ENCODE assay signal across 13 cellular contexts in the genomic region with DNA sequence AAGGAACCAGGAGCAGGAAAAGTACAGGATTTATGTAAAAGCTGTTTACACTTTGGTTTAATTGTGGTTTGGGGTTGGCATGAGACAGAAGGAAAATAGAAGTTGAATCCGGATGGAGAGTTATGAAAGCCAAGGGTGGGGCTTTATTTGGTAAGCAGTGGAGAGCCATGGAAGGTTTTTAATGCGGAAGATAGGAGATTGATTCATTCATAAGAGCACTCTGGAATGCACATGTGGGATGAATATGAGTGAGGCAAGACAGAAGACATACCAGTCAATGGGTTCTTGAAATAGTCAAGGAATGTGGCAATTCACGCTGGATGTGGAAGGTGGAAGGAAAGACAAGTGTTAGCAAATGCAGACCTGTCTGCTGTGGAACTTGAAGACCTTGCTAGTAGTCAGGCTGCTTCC. TPM values are rescaled to one million over a fixed set of nuclear protein-coding genes. Genes with fewer than 3 reads are reported as not detected.
DNase-seq lines count a peak whose midpoint lies in the region; ATAC-seq and TF ChIP-seq lines count a peak whose summit lies in the region.
"Had no signal": no experiment of that assay in that cellular context is flagged by ENCODE, and none has a peak within 500 bp of the region (broad histone marks: within the 10 kb centered on the region; RNA-seq: fewer than 3 reads in every experiment).

No MANE protein-coding gene starts in this region.

- H3K4me1 ChIP-seq in SK-N-SH (ENCODE audit: control insufficient read depth in 1 of 2, insufficient read depth in 2 of 2, low read depth in 1 of 2, low read length in 1 of 2): no peaks in the 10 kb centered on the region; a peak in 1 of 4 replicates
- no peaks in the 10 kb centered on the region for H3K4me1 ChIP-seq in smooth muscle cell (ENCODE audit: low read depth)

- POLR2A ChIA-PET in SK-N-SH (lab: Yijun Ruan, JAX): no interaction called here

- no peak for TF ChIP-seq RAD21 in SK-N-SH (IDR thresholded peaks at IDR 0.05; ENCODE audit: low read length)

- peak; percentile 29; the same call in 2 of the 3 replicates for ATAC-seq in SK-N-SH treated with all-trans-retinoic acid at 6 μM for 48 hours
- ATAC-seq: natural killer cell had no signal

- H2AFZ ChIP-seq in SK-N-SH (ENCODE audit: low read depth): no peak overlapping the region
- no peak overlapping the region for H2AFZ ChIP-seq in smooth muscle cell (ENCODE audit: low read depth)

- DNase-seq in SK-N-SH (no peak), SK-N-MC (ENCODE audit: low read depth, low spot score) (peak; percentile 55), fibroblast of the conjunctiva (ENCODE audit: low read depth) (peak; percentile 37), smooth muscle cell (lab: John Stamatoyannopoulos, UW; ENCODE audit: unreplicated experiment) (no peak), GM19240 (ENCODE audit: insufficient read length, low spot score) (no peak), KG1 (lab: John Stamatoyannopoulos, UW) (no peak), NCI-H524 (lab: John Stamatoyannopoulos, UW) (no peak)
- DNase-seq: 8988T; activated CD4-positive, alpha-beta T cell treated with anti-CD3 and anti-CD28 coated beads for 4 hours; activated naive CD8-positive, alpha-beta T cell treated with anti-CD3 and anti-CD28 coated beads, Interleukin-2, amount 10 ng/mL, durations not matched to agents 7 days and 5 days; natural killer cell had no signal

- H3K27me3 ChIP-seq in SK-N-SH (ENCODE audit: insufficient read depth) (0 out of 2 replicates have a peak, but pooled peaks cover 4% of the 10 kb centered on the region), smooth muscle cell (ENCODE audit: low read depth) (peaks cover 12% of the 10 kb centered on the region)

- no peaks in the 10 kb centered on the region for H3F3A ChIP-seq in SK-N-SH (replicated peaks; ENCODE audit: insufficient read depth)
- no peaks in the 10 kb centered on the region for H3F3A ChIP-seq in smooth muscle cell (ENCODE audit: low read depth)

- H3K36me3 ChIP-seq in SK-N-SH (replicated peaks in 1 of 2; ENCODE audit: control insufficient read depth in 1 of 2, insufficient read depth in 2 of 2, low read length in 1 of 2) (peaks cover 3 to 27% of the 10 kb centered on the region in 2 experiments), SK-N-MC (ENCODE audit: insufficient read depth, low read length) (peaks cover 9% of the 10 kb centered on the region; the same call in 1 of the 2 replicates), smooth muscle cell (ENCODE audit: low read depth) (no peaks in the 10 kb centered on the region)

- H3K9ac ChIP-seq in SK-N-SH: no peak overlapping the region
- H3K9ac ChIP-seq in SK-N-MC (ENCODE audit: insufficient read length): no peak overlapping the region
- no peak overlapping the region for H3K9ac ChIP-seq in smooth muscle cell (ENCODE audit: low read depth)

- H3K4me3 ChIP-seq in SK-N-SH (ENCODE audit: low read depth in 2 of 2, low read length in 1 of 2): no peak overlapping the region
- peak overlapping the region; percentile 26; the same call in 1 of the 2 replicates for H3K4me3 ChIP-seq in SK-N-MC
- no peak overlapping the region for H3K4me3 ChIP-seq in smooth muscle cell
- H3K4me3 ChIP-seq: tibial nerve had no signal

- H3K79me2 ChIP-seq in SK-N-SH (ENCODE audit: insufficient read depth) (no peaks in the 10 kb centered on the region), smooth muscle cell (ENCODE audit: low read depth) (no peaks in the 10 kb centered on the region)

- no peak for TF ChIP-seq EP300 in SK-N-SH (IDR thresholded peaks at IDR 0.05; ENCODE audit: borderline replicate concordance in 1 of 2, low read depth in 1 of 2, low read length in 1 of 2)

- no peak for TF ChIP-seq CTCF in SK-N-SH (IDR thresholded peaks at IDR 0.05)
- no peak for TF ChIP-seq CTCF in smooth muscle cell (IDR thresholded peaks at IDR 0.05; ENCODE audit: borderline replicate concordance, insufficient read depth, poor library complexity, severe bottlenecking)

- CTCF ChIA-PET in SK-N-SH (lab: Yijun Ruan, JAX): no interaction called here

- H3K27ac ChIP-seq in SK-N-SH (ENCODE audit: low read depth in 2 of 2, low read length in 1 of 2) (no peak overlapping the region), SK-N-MC (peak overlapping the region; percentile 77), smooth muscle cell (ENCODE audit: low read depth) (no peak overlapping the region)
- H3K27ac ChIP-seq: tibial nerve had no signal

- 56% methylated on average over 3 of the region's 3 CpGs for WGBS in SK-N-SH (ENCODE audit: low lambda C conversion rate)
- WGBS in smooth muscle cell (ENCODE audit: low lambda C conversion rate): 27% methylated on average over 3 of the region's 3 CpGs

- no peaks in the 10 kb centered on the region for H3K9me2 ChIP-seq in SK-N-SH

- H4K20me1 ChIP-seq in SK-N-SH (ENCODE audit: insufficient read depth): no peaks in the 10 kb centered on the region
- no peaks in the 10 kb centered on the region for H4K20me1 ChIP-seq in smooth muscle cell (ENCODE audit: low read depth)

- H3K4me2 ChIP-seq in SK-N-SH: no peak overlapping the region
- peak overlapping the region; percentile 46 for H3K4me2 ChIP-seq in smooth muscle cell

- H3K9me3 ChIP-seq in SK-N-SH: no peaks in the 10 kb centered on the region
- no peaks in the 10 kb centered on the region for H3K9me3 ChIP-seq in SK-N-MC (ENCODE audit: low read depth, low read length)
- H3K9me3 ChIP-seq in smooth muscle cell (replicated peaks; ENCODE audit: low read depth): no peaks in the 10 kb centered on the region
- H3K9me3 ChIP-seq: tibial nerve had no signal

TF ChIP-seq in SK-N-SH treated with all-trans-retinoic acid at 6 μM for 48 hours, 23 proteins besides CTCF, POLR2A, EP300 and RAD21 (continues in another document):
- TF ChIP-seq GLIS3 (CRISPR knock-in tag; IDR thresholded peaks at IDR 0.05): no peak
- TF ChIP-seq, protein P1, sequence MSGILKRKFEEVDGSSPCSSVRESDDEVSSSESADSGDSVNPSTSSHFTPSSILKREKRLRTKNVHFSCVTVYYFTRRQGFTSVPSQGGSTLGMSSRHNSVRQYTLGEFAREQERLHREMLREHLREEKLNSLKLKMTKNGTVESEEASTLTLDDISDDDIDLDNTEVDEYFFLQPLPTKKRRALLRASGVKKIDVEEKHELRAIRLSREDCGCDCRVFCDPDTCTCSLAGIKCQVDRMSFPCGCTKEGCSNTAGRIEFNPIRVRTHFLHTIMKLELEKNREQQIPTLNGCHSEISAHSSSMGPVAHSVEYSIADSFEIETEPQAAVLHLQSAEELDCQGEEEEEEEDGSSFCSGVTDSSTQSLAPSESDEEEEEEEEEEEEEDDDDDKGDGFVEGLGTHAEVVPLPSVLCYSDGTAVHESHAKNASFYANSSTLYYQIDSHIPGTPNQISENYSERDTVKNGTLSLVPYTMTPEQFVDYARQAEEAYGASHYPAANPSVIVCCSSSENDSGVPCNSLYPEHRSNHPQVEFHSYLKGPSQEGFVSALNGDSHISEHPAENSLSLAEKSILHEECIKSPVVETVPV (CRISPR knock-in tag; IDR thresholded peaks at IDR 0.05): no peak

TF ChIP-seq in SK-N-SH, 30 proteins besides CTCF, POLR2A, EP300 and RAD21:
- no peak for TF ChIP-seq NFIC (IDR thresholded peaks at IDR 0.05; ENCODE audit: borderline replicate concordance)
- no peak for TF ChIP-seq FOXJ3 (CRISPR knock-in tag; IDR thresholded peaks at IDR 0.05)
- no peak for TF ChIP-seq EZH2phosphoT487 (IDR thresholded peaks at IDR 0.05; ENCODE audit: borderline replicate concordance, low read depth)
- no peak for TF ChIP-seq RCOR1 (IDR thresholded peaks at IDR 0.05; ENCODE audit: low read length)
- TF ChIP-seq, protein P2, sequence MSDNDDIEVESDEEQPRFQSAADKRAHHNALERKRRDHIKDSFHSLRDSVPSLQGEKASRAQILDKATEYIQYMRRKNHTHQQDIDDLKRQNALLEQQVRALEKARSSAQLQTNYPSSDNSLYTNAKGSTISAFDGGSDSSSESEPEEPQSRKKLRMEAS (IDR thresholded peaks at IDR 0.05; ENCODE audit: low read depth): no peak
- TF ChIP-seq TCF12 (IDR thresholded peaks at IDR 0.05): no peak
- TF ChIP-seq GABPA (IDR thresholded peaks at IDR 0.05; ENCODE audit: low read depth): no peak
- TF ChIP-seq CHD2 (IDR thresholded peaks at IDR 0.05; ENCODE audit: low read length, partially characterized antibody): no peak

RNA-seq across cellular contexts. Expression of a gene that starts 9.3 kb away (rescaled TPM):
- polyA plus RNA-seq in SK-N-SH (2012; rRNA removed) (0.10 TPM in 1 of 2 replicates, not detected in the other), smooth muscle cell (not detected in 2 replicates)
- 0.03 TPM in 1 of 2 replicates, not detected in the other for polyA plus RNA-seq in SK-N-SH (2012; cell fraction: cytosol; rRNA removed)
- 0.05 and 0.11 TPM in 2 replicates for polyA plus RNA-seq in SK-N-SH (2012; cell fraction: nucleus; rRNA removed)
- total RNA-seq in smooth muscle cell: not detected in 2 replicates
- total RNA-seq: tibial nerve had no signal

RNA-seq across cellular contexts. Expression of a gene that starts 13.5 kb away (rescaled TPM):
- 29.8 and 39.8 TPM in 2 replicates for polyA plus RNA-seq in SK-N-SH (2012; rRNA removed)
- polyA plus RNA-seq in SK-N-SH (2012; cell fraction: cytosol; rRNA removed): 20.8 and 23.6 TPM in 2 replicates
- polyA plus RNA-seq in SK-N-SH (2012; cell fraction: nucleus; rRNA removed): 64.9 and 101 TPM in 2 replicates
- 12.4 and 14.7 TPM in 2 replicates for total RNA-seq in smooth muscle cell
- polyA plus RNA-seq in smooth muscle cell: 11.5 and 11.7 TPM in 2 replicates

RNA-seq across cellular contexts. Expression of a gene that starts 13.7 kb away (rescaled TPM):
- polyA plus RNA-seq in SK-N-SH (2012; rRNA removed): 61.8 and 67.0 TPM in 2 replicates
- polyA plus RNA-seq in SK-N-SH (2012; cell fraction: cytosol; rRNA removed): 66.8 and 70.4 TPM in 2 replicates
- 53.2 and 70.4 TPM in 2 replicates for polyA plus RNA-seq in SK-N-SH (2012; cell fraction: nucleus; rRNA removed)
- total RNA-seq in smooth muscle cell: 49.7 and 53.1 TPM in 2 replicates
- polyA plus RNA-seq in smooth muscle cell: 41.3 and 45.4 TPM in 2 replicates

RNA-seq across cellular contexts. Expression of a gene that starts 42.4 kb away (rescaled TPM):
- polyA plus RNA-seq in SK-N-SH (2012; rRNA removed) (53.0 and 56.0 TPM in 2 replicates), smooth muscle cell (37.1 and 48.4 TPM in 2 replicates)
- polyA plus RNA-seq in SK-N-SH (2012; cell fraction: cytosol; rRNA removed): 32.6 and 46.3 TPM in 2 replicates
- polyA plus RNA-seq in SK-N-SH (2012; cell fraction: nucleus; rRNA removed): 100 and 128 TPM in 2 replicates
- total RNA-seq in smooth muscle cell: 30.7 and 32.0 TPM in 2 replicates

RNA-seq across cellular contexts. Expression of a gene that starts 43.1 kb away (rescaled TPM):
- polyA plus RNA-seq in SK-N-SH (2012; rRNA removed) (19.5 and 22.0 TPM in 2 replicates), smooth muscle cell (6.6 and 11.6 TPM in 2 replicates)
- polyA plus RNA-seq in SK-N-SH (2012; cell fraction: cytosol; rRNA removed): 13.2 and 17.6 TPM in 2 replicates
- polyA plus RNA-seq in SK-N-SH (2012; cell fraction: nucleus; rRNA removed): 36.6 and 38.4 TPM in 2 replicates
- 11.0 and 12.9 TPM in 2 replicates for total RNA-seq in smooth muscle cell

Comparison
In these comparisons a context has a peak if more than half of its experiments do, and no peak if none do; other contexts are left out.
1. DNase-seq: peak in SK-N-MC (single experiment) and fibroblast of the conjunctiva (single experiment); none in SK-N-SH (single experiment), smooth muscle cell (single experiment), GM19240 (single experiment), KG1 (single experiment) and NCI-H524 (0 of 2).